Comparison of ENCODE assay signal across 18 cellular contexts in genomic region chr2:182924311-182924710, GRCh38. TPM values are rescaled to one million over a fixed set of nuclear protein-coding genes. Genes with fewer than 3 reads are reported as not detected.
DNase-seq lines count a peak whose midpoint lies in the region; ATAC-seq, FAIRE-seq and TF ChIP-seq lines count a peak whose summit lies in the region.
"Had no signal": no experiment of that assay in that cellular context is flagged by ENCODE, and none has a peak within 500 bp of the region (broad histone marks: within the 10 kb centered on the region; RNA-seq: fewer than 3 reads in every experiment).

No MANE protein-coding gene starts in this region.

- POLR2A ChIA-PET in IMR-90 (lab: Charles Lee; ENCODE audit: unreplicated experiment) = interaction anchor here (0.5 kb wide), 1 partner anchor 172 kb away, joined by 3 read pairs; no protein-coding TSS in a partner anchor

- no peak overlapping the region for H4K8ac ChIP-seq in IMR-90 (ENCODE audit: low read depth in 2 of 2, low read length in 2 of 2)

- intact Hi-C loops in IMR-90 (cut with micrococcal nuclease) = loop anchor here (10.0 kb wide), 1 partner anchor 50 kb away; no protein-coding TSS in a partner anchor

- H3K4me1 ChIP-seq in IMR-90 (ENCODE audit: control insufficient read depth, insufficient read depth, low read length) = 0 out of 2 replicates have a peak, but pooled peaks cover 2% of the 10 kb centered on the region
- no peaks in the 10 kb centered on the region for H3K4me1 ChIP-seq in keratinocyte (ENCODE audit: control insufficient read depth, extremely low read depth, insufficient read depth, low read length)
- peaks cover 8% of the 10 kb centered on the region for H3K4me1 ChIP-seq in skeletal muscle satellite cell (ENCODE audit: control insufficient read depth, insufficient read depth, low read length)
- H3K4me1 ChIP-seq: colonic mucosa had no signal

- H3K23ac ChIP-seq in IMR-90 (ENCODE audit: low read depth, low read length) = no peak overlapping the region

- H3K27ac ChIP-seq in IMR-90 (ENCODE audit: insufficient read depth, low read length) = no peak overlapping the region
- H3K27ac ChIP-seq in keratinocyte (ENCODE audit: control insufficient read depth, insufficient read depth, low read length) = no peak overlapping the region
- H3K27ac ChIP-seq: colonic mucosa had no signal

- no peak overlapping the region for H3K4me2 ChIP-seq in IMR-90 (ENCODE audit: low read depth, low read length)
- H3K4me2 ChIP-seq in keratinocyte (ENCODE audit: control insufficient read depth, extremely low read depth, insufficient read depth, low read depth, low read length) = no peak overlapping the region
- H3K4me2 ChIP-seq in skeletal muscle satellite cell (ENCODE audit: low read length) = peak overlapping the region; percentile 16

- no peak overlapping the region for H4K91ac ChIP-seq in IMR-90 (ENCODE audit: insufficient read depth, low read depth, low read length)

- no peak for TF ChIP-seq RAD21 in IMR-90 (IDR thresholded peaks at IDR 0.05; ENCODE audit: low read length)

- ATAC-seq in IMR-90 (ENCODE audit: low read depth) = peak; percentile 37
- ATAC-seq: GM12878, mucosa of descending colon had no signal

- no peaks in the 10 kb centered on the region for H3K79me2 ChIP-seq in keratinocyte (ENCODE audit: control insufficient read depth, insufficient read depth, low read length)

- BruUV-seq in IMR-90 (replicated peaks; lab: Mats Ljungman, UMichigan) = no TSS peak

- TF ChIP-seq CTCF in IMR-90 (conservative IDR thresholded peaks at IDR 0.05; ENCODE audit: low read depth, low read length) (no peak), cardiac fibroblast (IDR thresholded peaks at IDR 0.05; ENCODE audit: low read depth, low read length) (no peak), keratinocyte (optimal IDR thresholded peaks at IDR 0.05 in 1 of 3, IDR thresholded peaks at IDR 0.05 in 1 of 3, conservative IDR thresholded peaks at IDR 0.05 in 1 of 3; ENCODE audit: extremely low read depth in 1 of 3, insufficient read depth in 2 of 3, low read length in 3 of 3) (no peak)

- dilution Hi-C loops in IMR-90 (cut with HindIII; ENCODE audit: low sequenced_read_pairs, unreplicated experiment) (no loop called here), keratinocyte (cut with MboI; ENCODE audit: extremely low pct_ligation_motif_present, low sequenced_read_pairs) (no loop called here)

- DNase-seq in IMR-90 (peak; percentile 15), cardiac fibroblast (ENCODE audit: low read depth in 2 of 2) (peak; percentile 58 to 75), keratinocyte (ENCODE audit: low read depth, low spot score) (no peak), EL (no peak), RPMI8226 (no peak), HTR-8/SVneo (ENCODE audit: insufficient read length, low spot score) (no peak)
- DNase-seq: activated CD4-positive, alpha-beta T cell treated with anti-CD3 and anti-CD28 coated beads for 4 hours; activated naive CD8-positive, alpha-beta T cell treated with anti-CD3 and anti-CD28 coated beads, Interleukin-2, amount 10 ng/mL, durations not matched to agents 7 days and 5 days; activated T-cell treated with anti-CD3 and anti-CD28 coated beads for 4 hours; colonic mucosa; DND-41; mucosa of descending colon; NCI-H2029; posterior cingulate gyrus; T-helper 2 cell had no signal

- no peaks in the 10 kb centered on the region for H3K9me3 ChIP-seq in IMR-90 (ENCODE audit: control insufficient read depth, insufficient read depth, low read length)
- no peaks in the 10 kb centered on the region for H3K9me3 ChIP-seq in keratinocyte (ENCODE audit: control insufficient read depth, low read depth, low read length)
- H3K9me3 ChIP-seq in skeletal muscle satellite cell (replicated peaks; ENCODE audit: low read length) = no peaks in the 10 kb centered on the region
- H3K9me3 ChIP-seq: colonic mucosa, mucosa of descending colon had no signal

- H3K18ac ChIP-seq in IMR-90 (ENCODE audit: low read depth, low read length) = no peak overlapping the region

- H3K56ac ChIP-seq in IMR-90 (ENCODE audit: extremely low read depth, insufficient read depth, low read length) = no peak overlapping the region

- H3K9ac ChIP-seq in IMR-90 (ENCODE audit: low read depth, low read length) (no peak overlapping the region), keratinocyte (ENCODE audit: control insufficient read depth, extremely low read depth, insufficient read depth, low read length) (no peak overlapping the region), skeletal muscle satellite cell (ENCODE audit: low read depth, low read length) (no peak overlapping the region)

- no peak for TF ChIP-seq POLR2A in IMR-90 (IDR thresholded peaks at IDR 0.05; ENCODE audit: low read depth, low read length)

- H3K36me3 ChIP-seq in IMR-90 (ENCODE audit: control insufficient read depth, insufficient read depth, low read length) (peaks cover 16% of the 10 kb centered on the region), keratinocyte (ENCODE audit: control insufficient read depth in 2 of 2, extremely low read depth in 1 of 2, insufficient read depth in 2 of 2, low read length in 2 of 2) (peaks cover 4 to 17% of the 10 kb centered on the region in 2 experiments), skeletal muscle satellite cell (ENCODE audit: insufficient read depth, low read length) (peaks cover 68% of the 10 kb centered on the region)
- H3K36me3 ChIP-seq: colonic mucosa had no signal

- no peak overlapping the region for H3K4ac ChIP-seq in IMR-90 (ENCODE audit: low read depth, low read length)

- no peak overlapping the region for H3K4me3 ChIP-seq in IMR-90 (ENCODE audit: insufficient read depth, low read depth, low read length)
- no peak overlapping the region for H3K4me3 ChIP-seq in cardiac fibroblast (replicated peaks in 1 of 2; ENCODE audit: low read depth in 2 of 2, low read length in 2 of 2)
- H3K4me3 ChIP-seq in keratinocyte (ENCODE audit: control insufficient read depth in 2 of 3, extremely low read depth in 1 of 3, insufficient read depth in 2 of 3, low read depth in 1 of 3, low read length in 3 of 3) = no peak overlapping the region
- no peak overlapping the region for H3K4me3 ChIP-seq in skeletal muscle satellite cell (ENCODE audit: low read length)
- H3K4me3 ChIP-seq: colonic mucosa, GM12878, mucosa of descending colon had no signal

- H2BK15ac ChIP-seq in IMR-90 (ENCODE audit: low read depth, low read length) = no peak overlapping the region

- H2AFZ ChIP-seq in IMR-90 (replicated peaks; ENCODE audit: low read length, poor library complexity) (no peak overlapping the region), keratinocyte (ENCODE audit: control insufficient read depth, low read length) (no peak overlapping the region)

- H3K9me1 ChIP-seq in IMR-90 (ENCODE audit: insufficient read depth, low read length) (peaks cover 2% of the 10 kb centered on the region; the same call in 1 of the 2 replicates), keratinocyte (ENCODE audit: control insufficient read depth, extremely low read depth, insufficient read depth, low read length) (no peaks in the 10 kb centered on the region)

- H2BK20ac ChIP-seq in IMR-90 (ENCODE audit: low read depth, low read length) = no peak overlapping the region

- H2AK5ac ChIP-seq in IMR-90 (ENCODE audit: low read depth, low read length) = no peak overlapping the region

- no peak overlapping the region for H2BK5ac ChIP-seq in IMR-90 (ENCODE audit: low read depth, low read length, poor library complexity, severe bottlenecking)

- no peak overlapping the region for H2BK120ac ChIP-seq in IMR-90 (ENCODE audit: low read depth, low read length)

- H2AK9ac ChIP-seq in IMR-90 (replicated peaks; ENCODE audit: low read depth, low read length, poor library complexity) = no peak overlapping the region

- H4K20me1 ChIP-seq in IMR-90 (ENCODE audit: insufficient read depth, low read length) (no peaks in the 10 kb centered on the region), keratinocyte (ENCODE audit: control insufficient read depth, extremely low read depth, insufficient read depth, low read length) (no peaks in the 10 kb centered on the region)

- H3K14ac ChIP-seq in IMR-90 (replicated peaks; ENCODE audit: low read depth, low read length) = no peak overlapping the region

- no peaks in the 10 kb centered on the region for H3K27me3 ChIP-seq in IMR-90 (ENCODE audit: control insufficient read depth, insufficient read depth, low read length)
- H3K27me3 ChIP-seq in keratinocyte (ENCODE audit: control insufficient read depth, extremely low read depth, insufficient read depth, low read length) = no peaks in the 10 kb centered on the region
- no peaks in the 10 kb centered on the region for H3K27me3 ChIP-seq in skeletal muscle satellite cell (ENCODE audit: control insufficient read depth, insufficient read depth, low read length)
- H3K27me3 ChIP-seq: colonic mucosa had no signal

- peak; percentile 46 for FAIRE-seq in keratinocyte (lab: Jason Lieb, UNC)
- FAIRE-seq in HTR-8/SVneo (lab: Jason Lieb, UNC) = no peak
- FAIRE-seq: GM12878 had no signal

- CTCF ChIA-PET in IMR-90 (lab: Yijun Ruan, JAX) = no interaction called here

- no peak overlapping the region for H4K5ac ChIP-seq in IMR-90 (ENCODE audit: low read depth, low read length)

- in situ Hi-C loops in IMR-90 (cut with MboI; ENCODE audit: low sequenced_read_pairs) = no loop called here

- peaks cover 2 to 9% of the 10 kb centered on the region in 2 experiments; a peak in 3 of 4 replicates for H3K79me1 ChIP-seq in IMR-90 (ENCODE audit: low read depth in 1 of 2, low read length in 2 of 2)

TF ChIP-seq in IMR-90, 13 proteins besides CTCF, POLR2A, EP300 and RAD21 (continues in another document):
- TF ChIP-seq FOS (IDR thresholded peaks at IDR 0.05; ENCODE audit: low read depth, low read length) = no peak
- TF ChIP-seq RCOR1 (IDR thresholded peaks at IDR 0.05; ENCODE audit: insufficient replicate concordance, low read length) = no peak
- peak; percentile 80 for TF ChIP-seq CEBPB (IDR thresholded peaks at IDR 0.05; ENCODE audit: low read depth, low read length)

RNA-seq across cellular contexts. Expression of gene FRZB, which starts 57.9 kb away (rescaled TPM):
- total RNA-seq in IMR-90 (2012; rRNA removed) = 0.18 and 0.28 TPM in 2 replicates
- polyA plus RNA-seq in IMR-90 (2012; rRNA removed) = 1.1 and 1.2 TPM in 2 replicates
- 1.1 and 1.9 TPM in 2 replicates for polyA plus RNA-seq in IMR-90 (2012; cell fraction: cytosol; rRNA removed)
- polyA plus RNA-seq in IMR-90 (2012; cell fraction: nucleus; rRNA removed; ENCODE audit: low replicate concordance) = 0.33 and 0.64 TPM in 2 replicates
- 0.05 TPM in 2 of 3 replicates, not detected in the other for polyA plus RNA-seq in keratinocyte
- polyA plus RNA-seq in keratinocyte (2011; ENCODE audit: low read depth) = 2.3 TPM
- not detected in 2 replicates for polyA plus RNA-seq in keratinocyte (2011; cell fraction: cytosol; rRNA removed)
- 0.17 and 0.24 TPM in 2 replicates for polyA plus RNA-seq in keratinocyte (2011; cell fraction: nucleus; rRNA removed)
- polyA plus RNA-seq in keratinocyte (2012; ENCODE audit: low replicate concordance) = 1.5 TPM in 1 of 2 replicates, not detected in the other
- polyA minus RNA-seq in keratinocyte = 0.13 TPM in 1 of 3 replicates, not detected in the others
- not detected for polyA minus RNA-seq in keratinocyte (2011; cell fraction: cytosol; rRNA and poly(A)+ RNA removed)
- polyA minus RNA-seq in keratinocyte (2011; cell fraction: nucleus; rRNA and poly(A)+ RNA removed) = 0.42 and 1.4 TPM in 2 replicates
- not detected in 2 replicates for total RNA-seq in skeletal muscle satellite cell (2012; rRNA removed)
- total RNA-seq: activated naive CD8-positive, alpha-beta T cell treated with anti-CD3 and anti-CD28 coated beads, Interleukin-2, amount 10 ng/mL, durations not matched to agents 7 days and 5 days; GM12878 had no signal
- polyA plus RNA-seq: CD14-positive monocyte had no signal

Comparison
In these comparisons a context has a peak if more than half of its experiments do, and no peak if none do; other contexts are left out.
1. DNase-seq: peak in IMR-90 (single experiment) and cardiac fibroblast (2 of 2); none in keratinocyte (single experiment), EL (single experiment), RPMI8226 (single experiment) and HTR-8/SVneo (single experiment).